12 cellular contexts compared by ENCODE assay signal in the genomic region with DNA sequence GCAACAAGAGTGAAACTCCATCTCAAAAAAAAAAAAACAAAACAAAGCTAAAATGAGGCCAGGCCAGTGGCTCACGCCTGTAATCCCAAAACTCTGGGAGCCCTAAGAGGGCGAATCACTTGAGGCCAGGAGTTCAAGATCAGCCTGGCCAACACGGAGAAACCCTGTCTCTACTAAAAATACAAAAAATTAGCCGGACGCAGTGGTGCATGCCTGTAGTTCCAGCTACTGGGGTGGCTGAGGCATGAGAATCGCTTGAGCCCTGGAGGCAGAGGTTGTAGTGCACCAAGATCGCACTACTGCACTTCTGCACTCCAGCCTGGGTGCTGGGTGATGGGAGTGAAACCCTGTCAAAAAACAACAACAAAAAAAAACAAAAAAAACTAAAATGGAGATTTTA.
DNase-seq lines count a peak whose midpoint lies in the region; ATAC-seq and TF ChIP-seq lines count a peak whose summit lies in the region.
"Had no signal": no experiment of that assay in that cellular context is flagged by ENCODE, and none has a peak within 500 bp of the region (broad histone marks: within the 10 kb centered on the region; RNA-seq: fewer than 3 reads in every experiment).

No MANE protein-coding gene starts in this region.

- no peaks in the 10 kb centered on the region for H3K27me3 Mint-ChIP-seq in activated CD4-positive, alpha-beta memory T cell treated with anti-CD3 and anti-CD28 coated beads for 36 hours
- H3K27me3 Mint-ChIP-seq in stimulated activated naive B cell treated with anti-CD40 and anti-IgM and Interleukin-4, amounts not matched to agents 10 μg/mL and 1 μg/mL and 100 μg/mL, for 72 hours, result no peaks in the 10 kb centered on the region

- BruUV-seq in HCT116 (replicated peaks; lab: Mats Ljungman, UMichigan), result TSS peak; percentile 4

- POLR2A ChIA-PET in HCT116 (lab: Charles Lee), result interaction anchor here (0.6 to 2.8 kb wide), 9 partner anchors 11 to 105 kb away, joined by 3 to 22 read pairs (median 3); no protein-coding TSS in a partner anchor
- POLR2A ChIA-PET in activated CD4-positive, alpha-beta memory T cell treated with anti-CD3 and anti-CD28 coated beads for 36 hours (lab: Charles Lee), result interaction anchor here (1.2 to 7.3 kb wide), 5 partner anchors 8 to 95 kb away, joined by 5 to 108 read pairs (median 6); no protein-coding TSS in a partner anchor

- no peak for TF ChIP-seq CTCF in left ventricle myocardium inferior (IDR thresholded peaks at IDR 0.05; ENCODE audit: borderline replicate concordance)
- TF ChIP-seq CTCF in HCT116 (IDR thresholded peaks at IDR 0.05 in 2 of 3, conservative IDR thresholded peaks at IDR 0.05 in 1 of 3; ENCODE audit: borderline replicate concordance in 1 of 3, insufficient read depth in 1 of 3, low read depth in 2 of 3, low read length in 2 of 3), result no peak

- DNase-seq in left ventricle myocardium inferior, result no peak
- DNase-seq in cardiac septum (ENCODE audit: low spot score), result no peak
- no peak for DNase-seq in HCT116 (ENCODE audit: low read depth, low spot score)
- DNase-seq in activated CD4-positive, alpha-beta memory T cell treated with anti-CD3 and anti-CD28 coated beads for 36 hours, result no peak
- DNase-seq in stimulated activated naive B cell treated with anti-CD40 and anti-IgM and Interleukin-4, amounts not matched to agents 10 μg/mL and 1 μg/mL and 100 μg/mL, for 72 hours, result no peak
- DNase-seq in HT-29 (ENCODE audit: low spot score), result no peak
- no peak for DNase-seq in MG63
- DNase-seq: dermis blood vessel endothelial cell, islet precursor cell, NCI-H446 treated with DMSO at 0.1 percent for 48 hours, uterus had no signal

- TF ChIP-seq RAD21 in HCT116 (IDR thresholded peaks at IDR 0.05; ENCODE audit: low read depth), result no peak

- H3K4me2 ChIP-seq in HCT116 (ENCODE audit: low read length), result peak overlapping the region; percentile 63

- H3K9me3 Mint-ChIP-seq in activated CD4-positive, alpha-beta memory T cell treated with anti-CD3 and anti-CD28 coated beads for 36 hours, result no peaks in the 10 kb centered on the region
- H3K9me3 Mint-ChIP-seq in stimulated activated naive B cell treated with anti-CD40 and anti-IgM and Interleukin-4, amounts not matched to agents 10 μg/mL and 1 μg/mL and 100 μg/mL, for 72 hours, result no peaks in the 10 kb centered on the region

- peak overlapping the region; percentile 61 for H3K9ac ChIP-seq in HCT116 (ENCODE audit: low read length)

- H2AFZ ChIP-seq in HCT116 (ENCODE audit: low read depth, low read length, poor library complexity, severe bottlenecking), result no peak overlapping the region

- H3K36me3 ChIP-seq in left ventricle myocardium inferior, result no peaks in the 10 kb centered on the region
- 0 out of 4 replicates have a peak, but pooled peaks cover 0 to 8% of the 10 kb centered on the region in 2 experiments for H3K36me3 ChIP-seq in HCT116 (ENCODE audit: control insufficient read depth in 1 of 2, insufficient read depth in 2 of 2, low read length in 2 of 2)
- peaks cover 4% of the 10 kb centered on the region for H3K36me3 ChIP-seq in MG63
- H3K36me3 ChIP-seq: uterus had no signal

- RAD21 ChIA-PET in HCT116 (lab: Charles Lee; ENCODE audit: low non-redundant PET in 1 of 2, low total read pairs in 2 of 2, uncharacterized antibody in 2 of 2, unreplicated experiment in 2 of 2), result interaction anchor here in 1 of 2 experiments (0.6 to 1.4 kb wide), 4 partner anchors 12 to 78 kb away, joined by 3 to 4 read pairs (median 4); no protein-coding TSS in a partner anchor

- peaks cover 79% of the 10 kb centered on the region for H3K4me1 Mint-ChIP-seq in activated CD4-positive, alpha-beta memory T cell treated with anti-CD3 and anti-CD28 coated beads for 36 hours (ENCODE audit: low read depth)
- H3K4me1 Mint-ChIP-seq in stimulated activated naive B cell treated with anti-CD40 and anti-IgM and Interleukin-4, amounts not matched to agents 10 μg/mL and 1 μg/mL and 100 μg/mL, for 72 hours, result peaks cover 31 to 65% of the 10 kb centered on the region in 2 donors

- TF ChIP-seq POLR2A in HCT116 (IDR thresholded peaks at IDR 0.05; ENCODE audit: borderline replicate concordance, extremely low read depth, insufficient read depth, insufficient read length), result no peak

- H3K9me2 ChIP-seq in HCT116 (ENCODE audit: insufficient read depth), result no peaks in the 10 kb centered on the region

- ATAC-seq in HCT116 (peak; percentile 58), HG02884 (IDR thresholded peaks at IDR 0.05; ENCODE audit: unreplicated experiment) (no peak)
- peak; percentile 65 to 69 for ATAC-seq in stimulated activated naive B cell treated with anti-CD40 and anti-IgM and Interleukin-4, amounts not matched to agents 10 μg/mL and 1 μg/mL and 100 μg/mL, for 72 hours (replicated peaks)

- CTCF ChIA-PET in HCT116 (lab: Charles Lee), result interaction anchor here (1.0 to 2.0 kb wide), 7 partner anchors 10 to 104 kb away, joined by 3 to 8 read pairs (median 5); no protein-coding TSS in a partner anchor
- CTCF ChIA-PET in activated CD4-positive, alpha-beta memory T cell treated with anti-CD3 and anti-CD28 coated beads for 36 hours (lab: Charles Lee), result interaction anchor here (0.9 to 7.0 kb wide), 11 partner anchors 8 to 104 kb away, joined by 3 to 41 read pairs (median 4); no protein-coding TSS in a partner anchor

- H3K27ac ChIP-seq in left ventricle myocardium inferior (replicated peaks) (peak overlapping the region; percentile 13), HCT116 (ENCODE audit: low read depth, low read length) (peak overlapping the region; percentile 96)
- H3K27ac ChIP-seq: uterus had no signal

- H3K4me3 Mint-ChIP-seq in activated CD4-positive, alpha-beta memory T cell treated with anti-CD3 and anti-CD28 coated beads for 36 hours, result peak overlapping the region; percentile 58
- H3K4me3 Mint-ChIP-seq in stimulated activated naive B cell treated with anti-CD40 and anti-IgM and Interleukin-4, amounts not matched to agents 10 μg/mL and 1 μg/mL and 100 μg/mL, for 72 hours, result peak overlapping the region; percentile 61 to 71

- intact Hi-C loops in left ventricle myocardium inferior (cut with micrococcal nuclease), result no loop called here
- intact Hi-C loops in cardiac septum (cut with DNase I), result no loop called here
- intact Hi-C loops in HCT116 (cut with micrococcal nuclease), result no loop called here
- intact Hi-C loops in activated CD4-positive, alpha-beta memory T cell treated with anti-CD3 and anti-CD28 coated beads for 36 hours (cut with micrococcal nuclease), result no loop called here

- H3K4me3 ChIP-seq in left ventricle myocardium inferior, result no peak overlapping the region
- H3K4me3 ChIP-seq in HCT116 (replicated peaks in 1 of 2; ENCODE audit: low read depth in 1 of 2, low read length in 2 of 2), result no peak overlapping the region
- H3K4me3 ChIP-seq in MG63, result no peak overlapping the region
- H3K4me3 ChIP-seq: uterus had no signal

- peak overlapping the region; percentile 66 for H3K27ac Mint-ChIP-seq in activated CD4-positive, alpha-beta memory T cell treated with anti-CD3 and anti-CD28 coated beads for 36 hours
- peak overlapping the region; percentile 56 for H3K27ac Mint-ChIP-seq in stimulated activated naive B cell treated with anti-CD40 and anti-IgM and Interleukin-4, amounts not matched to agents 10 μg/mL and 1 μg/mL and 100 μg/mL, for 72 hours

- H3K36me3 Mint-ChIP-seq in activated CD4-positive, alpha-beta memory T cell treated with anti-CD3 and anti-CD28 coated beads for 36 hours, result peaks cover 35% of the 10 kb centered on the region
- peaks cover 2 to 22% of the 10 kb centered on the region in 2 donors for H3K36me3 Mint-ChIP-seq in stimulated activated naive B cell treated with anti-CD40 and anti-IgM and Interleukin-4, amounts not matched to agents 10 μg/mL and 1 μg/mL and 100 μg/mL, for 72 hours

- H3K4me1 ChIP-seq in left ventricle myocardium inferior (peaks cover 88% of the 10 kb centered on the region), HCT116 (ENCODE audit: control insufficient read depth in 1 of 2, insufficient read depth in 2 of 2, low read length in 2 of 2) (peaks cover 94 to 98% of the 10 kb centered on the region in 2 experiments)
- H3K4me1 ChIP-seq: uterus had no signal

- no peaks in the 10 kb centered on the region for H3K27me3 ChIP-seq in left ventricle myocardium inferior (ENCODE audit: low read depth)
- no peaks in the 10 kb centered on the region for H3K27me3 ChIP-seq in HCT116 (ENCODE audit: insufficient read depth, low read length)
- H3K27me3 ChIP-seq in MG63, result no peaks in the 10 kb centered on the region
- H3K27me3 ChIP-seq: uterus had no signal

- H3K9me3 ChIP-seq in left ventricle myocardium inferior (replicated peaks) (no peaks in the 10 kb centered on the region), HCT116 (ENCODE audit: control insufficient read depth in 1 of 2, insufficient read depth in 1 of 2, low read depth in 1 of 2, low read length in 2 of 2) (no peaks in the 10 kb centered on the region), MG63 (no peaks in the 10 kb centered on the region)
- H3K9me3 ChIP-seq: uterus had no signal

- H3K79me2 ChIP-seq in HCT116 (ENCODE audit: insufficient read depth, low read length), result peaks cover 100% of the 10 kb centered on the region

- no peaks in the 10 kb centered on the region for H4K20me1 ChIP-seq in HCT116 (ENCODE audit: insufficient read depth)

TF ChIP-seq in HCT116, 20 proteins besides CTCF, POLR2A, EP300 and RAD21 (continues in another document):
- no peak for TF ChIP-seq YY1 (IDR thresholded peaks at IDR 0.05; ENCODE audit: extremely low read depth, insufficient replicate concordance, low read depth, low read length)
- TF ChIP-seq POLR2AphosphoS5 (IDR thresholded peaks at IDR 0.05; ENCODE audit: low read depth, low read length), result no peak
- no peak for TF ChIP-seq FOSL1 (IDR thresholded peaks at IDR 0.05; ENCODE audit: low read depth)
- TF ChIP-seq ZNF274 (IDR thresholded peaks at IDR 0.05; ENCODE audit: low read depth, low read length), result no peak
- TF ChIP-seq TCF7L2 (IDR thresholded peaks at IDR 0.05; ENCODE audit: borderline replicate concordance, extremely low read depth, insufficient read depth, insufficient read length), result no peak
- TF ChIP-seq CEBPB (IDR thresholded peaks at IDR 0.05; ENCODE audit: low read depth), result no peak
- TF ChIP-seq, protein P1, sequence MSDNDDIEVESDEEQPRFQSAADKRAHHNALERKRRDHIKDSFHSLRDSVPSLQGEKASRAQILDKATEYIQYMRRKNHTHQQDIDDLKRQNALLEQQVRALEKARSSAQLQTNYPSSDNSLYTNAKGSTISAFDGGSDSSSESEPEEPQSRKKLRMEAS (IDR thresholded peaks at IDR 0.05), result no peak
